ENCODE assay signal across 13 cellular contexts in the genomic region with DNA sequence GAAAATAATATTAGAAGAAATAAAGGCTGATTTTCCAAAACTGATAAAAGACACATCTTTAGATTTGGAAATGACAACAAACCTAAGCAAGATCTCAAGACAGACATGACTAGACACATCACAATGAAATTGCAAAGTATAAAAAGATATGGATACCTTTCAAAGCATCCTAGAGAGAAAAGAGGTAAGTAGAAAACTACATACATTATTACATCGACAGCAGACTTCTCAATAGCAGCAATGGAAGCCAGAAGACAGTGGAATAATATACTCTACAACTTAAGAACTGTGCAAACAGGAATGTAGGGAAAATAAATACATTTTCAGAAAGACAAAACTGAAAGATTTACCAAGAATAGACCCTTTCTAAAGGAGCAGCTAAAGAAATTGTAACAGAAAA. TPM values are rescaled to one million over a fixed set of nuclear protein-coding genes. Genes with fewer than 3 reads are reported as not detected.
A peak's percentile ranks its signal among the peaks of the same experiment; 100 is the strongest.
DNase-seq lines count a peak whose midpoint lies in the region; ATAC-seq and TF ChIP-seq lines count a peak whose summit lies in the region.
"Had no signal": no experiment of that assay in that cellular context is flagged by ENCODE, and none has a peak within 500 bp of the region (broad histone marks: within the 10 kb centered on the region; RNA-seq: fewer than 3 reads in every experiment).

No MANE protein-coding gene starts in this region.

- no peak for ATAC-seq in esophagus mucosa

- intact Hi-C loops in posterior vena cava (cut with DNase I): no loop called here

- DNase-seq in SKM-1 treated with dmso at 0.1 percent for 144 hours (lab: John Stamatoyannopoulos, UW; ENCODE audit: unreplicated experiment): peak; percentile 16
- DNase-seq in SKM-1 (lab: John Stamatoyannopoulos, UW; ENCODE audit: unreplicated experiment): no peak
- DNase-seq in NCI-H460 (ENCODE audit: extremely low read depth, low read depth): peak; percentile 33
- peak; percentile 32 for DNase-seq in dermis blood vessel endothelial cell
- peak; percentile 9 for DNase-seq in retinal pigment epithelial cell (ENCODE audit: low read depth)
- DNase-seq in amygdala (lab: John Stamatoyannopoulos, UW): no peak
- DNase-seq in posterior vena cava (ENCODE audit: low spot score): no peak
- DNase-seq: activated B cell treated with CpG ODN at 0.5 μM for 24 hours, caudate nucleus, left ventricle myocardium inferior, NCI-H187 treated with DMSO at 0.1 percent for 48 hours had no signal

- no peak overlapping the region for H3K4me3 ChIP-seq in retinal pigment epithelial cell (ENCODE audit: low read length)
- H3K4me3 ChIP-seq: esophagus muscularis mucosa, left ventricle myocardium inferior had no signal

- TF ChIP-seq CTCF in retinal pigment epithelial cell (conservative IDR thresholded peaks at IDR 0.05; ENCODE audit: low read depth, low read length): no peak

RNA-seq across cellular contexts. Expression of a gene that starts 50.2 kb away (rescaled TPM):
- total RNA-seq in NCI-H460 (2014; rRNA removed; shearing (Covaris generic)): 16.0 and 19.2 TPM in 2 replicates
- polyA plus RNA-seq in NCI-H460 (2014; cell fraction: nucleus; rRNA removed): 7.8 and 14.6 TPM in 2 replicates
- total RNA-seq in dermis blood vessel endothelial cell (2.6 and 5.4 TPM in 2 replicates), esophagus mucosa (15.2 TPM), posterior vena cava (10 to 100 TPM; 13.8 to 17.2 TPM)

Comparison
In these comparisons a context has a peak if more than half of its experiments do, and no peak if none do; other contexts are left out.
1. DNase-seq: peak in SKM-1 treated with dmso at 0.1 percent for 144 hours (single experiment), NCI-H460 (single experiment), dermis blood vessel endothelial cell (single experiment) and retinal pigment epithelial cell (single experiment); none in SKM-1 (single experiment), amygdala (0 of 56) and posterior vena cava (single experiment).